ENCODE assay signal across 16 cellular contexts in the genomic region with DNA sequence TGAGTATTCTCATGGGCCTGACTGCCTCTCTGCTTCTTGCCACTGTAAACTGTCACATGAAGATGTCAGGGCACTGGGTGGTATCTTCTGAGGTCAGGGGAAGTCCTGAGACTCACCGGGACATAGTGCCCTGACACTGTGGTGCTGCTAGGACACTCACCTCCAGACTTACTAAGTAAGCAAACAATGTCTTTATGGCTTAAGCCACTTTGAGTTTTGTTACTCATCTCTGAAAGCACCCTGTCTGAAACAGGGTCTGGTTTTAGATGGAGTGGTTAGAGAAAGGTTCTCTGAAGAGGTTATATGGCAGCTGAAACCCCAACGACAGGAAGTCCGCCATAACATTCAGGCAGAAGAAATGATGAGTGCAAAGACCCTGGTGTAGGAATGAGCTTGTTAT. TPM values are rescaled to one million over a fixed set of nuclear protein-coding genes. Genes with fewer than 3 reads are reported as not detected.
DNase-seq lines count a peak whose midpoint lies in the region; ATAC-seq and TF ChIP-seq lines count a peak whose summit lies in the region.
"Had no signal": no experiment of that assay in that cellular context is flagged by ENCODE, and none has a peak within 500 bp of the region (broad histone marks: within the 10 kb centered on the region; RNA-seq: fewer than 3 reads in every experiment).

No MANE protein-coding gene starts in this region.

- no peak overlapping the region for H2AK5ac ChIP-seq in H9 (ENCODE audit: insufficient read length, low read length)

- peaks cover 5% of the 10 kb centered on the region for H3K79me1 ChIP-seq in H9 (ENCODE audit: insufficient read depth, low read depth, low read length, poor library complexity, severe bottlenecking)

- H3K4me1 ChIP-seq in H9 (ENCODE audit: insufficient read depth, low read length) (peaks cover 2% of the 10 kb centered on the region; the same call in 1 of the 2 replicates), PC-3 (ENCODE audit: insufficient read depth, low read length) (peaks cover 18% of the 10 kb centered on the region)
- H3K4me1 ChIP-seq: right atrium auricular region had no signal

- no peak overlapping the region for H3K27ac ChIP-seq in H9 (ENCODE audit: insufficient read length, low read depth, low read length)
- H3K27ac ChIP-seq in PC-3 (ENCODE audit: low read length) = no peak overlapping the region
- H3K27ac ChIP-seq: right atrium auricular region, thoracic aorta had no signal

- no peaks in the 10 kb centered on the region for H3F3A ChIP-seq in PC-3 (ENCODE audit: low read length, unreplicated experiment)

- H3K27me3 Mint-ChIP-seq in H9 (ENCODE audit: low read depth) = peaks cover 11% of the 10 kb centered on the region

- no peaks in the 10 kb centered on the region for H3K36me3 ChIP-seq in PC-3 (ENCODE audit: low read depth, low read length)
- H3K36me3 ChIP-seq: right atrium auricular region, thoracic aorta had no signal

- no peak overlapping the region for H2BK5ac ChIP-seq in H9 (ENCODE audit: insufficient read length, low read length)

- H3K9me3 Mint-ChIP-seq in H9 = no peaks in the 10 kb centered on the region
- H3K9me3 Mint-ChIP-seq in stimulated activated effector memory CD8-positive, alpha-beta T cell treated with anti-CD3 and anti-CD28 coated beads, Interleukin-12 subunit alpha, Interleukin-12 subunit beta, amount 100 ng/mL, for 72 hours = no peaks in the 10 kb centered on the region

- peaks cover 12 to 14% (median 13%) of the 10 kb centered on the region in 3 experiments for H3K36me3 Mint-ChIP-seq in H9 (ENCODE audit: insufficient read depth in 1 of 3, low read depth in 3 of 3)
- no peaks in the 10 kb centered on the region for H3K36me3 Mint-ChIP-seq in stimulated activated effector memory CD8-positive, alpha-beta T cell treated with anti-CD3 and anti-CD28 coated beads, Interleukin-12 subunit alpha, Interleukin-12 subunit beta, amount 100 ng/mL, for 72 hours

- no peak overlapping the region for H4K8ac ChIP-seq in H9 (replicated peaks; ENCODE audit: insufficient read length, low read depth, low read length)

- DNase-seq in activated CD4-positive, alpha-beta T cell treated with anti-CD3 and anti-CD28 coated beads, Interleukin-2, amount 50 U/mL, for 48 hours = peak; percentile 26 to 46
- no peak for DNase-seq in activated CD4-positive, alpha-beta T cell treated with anti-CD3 and anti-CD28 coated beads, Interleukin-2, amount 50 U/mL, for 1 hour
- no peak for DNase-seq in H9
- DNase-seq in PC-3 = peak; percentile 53
- DNase-seq in stimulated activated effector memory CD8-positive, alpha-beta T cell treated with anti-CD3 and anti-CD28 coated beads, Interleukin-12 subunit alpha, Interleukin-12 subunit beta, amount 100 ng/mL, for 72 hours (ENCODE audit: low spot score in 2 of 2) = peak; percentile 12 to 67
- no peak for DNase-seq in mesenteric fat pad (ENCODE audit: low spot score)
- no peak for DNase-seq in AG08395 (ENCODE audit: low spot score)
- DNase-seq in effector CD4-positive, alpha-beta T cell = no peak
- DNase-seq: ACHN, Calu3, foreskin melanocyte, KBM-7, NCI-H1694 treated with DMSO at 0.1 percent for 48 hours, NCI-H82 had no signal

- H3K27ac Mint-ChIP-seq in H9 = peak overlapping the region in 1 of 3 experiments; percentile 85; a peak in 1 of 7 replicates
- peak overlapping the region; percentile 82 for H3K27ac Mint-ChIP-seq in stimulated activated effector memory CD8-positive, alpha-beta T cell treated with anti-CD3 and anti-CD28 coated beads, Interleukin-12 subunit alpha, Interleukin-12 subunit beta, amount 100 ng/mL, for 72 hours

- H3K9me2 ChIP-seq in PC-3 (replicated peaks; ENCODE audit: low read length) = no peaks in the 10 kb centered on the region

- no peak overlapping the region for H3K18ac ChIP-seq in H9 (ENCODE audit: insufficient read length, low read depth, low read length)

- H3K9me3 ChIP-seq in H9 (ENCODE audit: control insufficient read depth, low read depth, low read length) (no peaks in the 10 kb centered on the region), PC-3 (ENCODE audit: low read length) (no peaks in the 10 kb centered on the region)
- H3K9me3 ChIP-seq: right atrium auricular region, thoracic aorta had no signal

- no peak overlapping the region for H3K4ac ChIP-seq in H9 (ENCODE audit: low read depth, low read length)

- no peak overlapping the region for H2BK120ac ChIP-seq in H9 (ENCODE audit: low read depth, low read length, poor library complexity, severe bottlenecking)

- H4K91ac ChIP-seq in H9 (ENCODE audit: insufficient read length, low read depth, low read length) = peak overlapping the region; percentile 53

- ATAC-seq in PC-3 = peak; percentile 50
- peak; percentile 99 for ATAC-seq in stimulated activated effector memory CD8-positive, alpha-beta T cell treated with anti-CD3 and anti-CD28 coated beads, Interleukin-12 subunit alpha, Interleukin-12 subunit beta, amount 100 ng/mL, for 72 hours

- WGBS in H9 (ENCODE audit: extremely low coverage, insufficient read length, low lambda C conversion rate) = no CpG with 5 or more reads among the region's 3 CpGs

- no peak overlapping the region for H3K14ac ChIP-seq in H9 (ENCODE audit: insufficient read depth, low read length)

- peaks cover 47 to 51% of the 10 kb centered on the region in 2 experiments for H3K4me1 Mint-ChIP-seq in H9
- H3K4me1 Mint-ChIP-seq in stimulated activated effector memory CD8-positive, alpha-beta T cell treated with anti-CD3 and anti-CD28 coated beads, Interleukin-12 subunit alpha, Interleukin-12 subunit beta, amount 100 ng/mL, for 72 hours = peaks cover 27% of the 10 kb centered on the region

- H3K9ac ChIP-seq in H9 (ENCODE audit: extremely low read depth, insufficient read length, low read length) = peak overlapping the region; percentile 29
- H3K9ac ChIP-seq in PC-3 (ENCODE audit: low read length) = no peak overlapping the region

- H2AFZ ChIP-seq in H9 (ENCODE audit: low read length) (no peak overlapping the region), PC-3 (ENCODE audit: low read length) (no peak overlapping the region)

- H3K23me2 ChIP-seq in H9 (ENCODE audit: insufficient read length, low read depth, low read length, poor library complexity, severe bottlenecking) = no peaks in the 10 kb centered on the region

- no peak overlapping the region for H3T11ph ChIP-seq in H9 (ENCODE audit: low read length)

- no peak overlapping the region for H2BK20ac ChIP-seq in H9 (ENCODE audit: low read depth, low read length, poor library complexity, severe bottlenecking)

- H3K23ac ChIP-seq in H9 (ENCODE audit: insufficient read length, low read depth, low read length) = no peak overlapping the region

- no peak overlapping the region for H4K5ac ChIP-seq in H9 (ENCODE audit: insufficient read length, low read depth, low read length)

- H3K27me3 ChIP-seq in H9 (ENCODE audit: insufficient read depth, low read length) (peaks cover 20% of the 10 kb centered on the region; the same call in 1 of the 2 replicates), PC-3 (ENCODE audit: low read length) (no peaks in the 10 kb centered on the region)
- H3K27me3 ChIP-seq: right atrium auricular region had no signal

- intact Hi-C loops in PC-3 (cut with micrococcal nuclease) = no loop called here

- BruUV-seq in PC-3 (replicated peaks; lab: Mats Ljungman, UMichigan) = no TSS peak

- no peak overlapping the region for H3K4me3 ChIP-seq in PC-3 (ENCODE audit: low read length)
- H3K4me3 ChIP-seq: right atrium auricular region, thoracic aorta had no signal

- H3K4me2 ChIP-seq in H9 (ENCODE audit: insufficient read depth, insufficient read length, low read length) (no peak overlapping the region), PC-3 (ENCODE audit: low read length) (no peak overlapping the region)

- POLR2A ChIA-PET in PC-3 (lab: Charles Lee; ENCODE audit: unreplicated experiment) = no interaction called here

- CTCF ChIA-PET in PC-3 (lab: Charles Lee) = no interaction called here

- H4K20me1 ChIP-seq in H9 (ENCODE audit: control insufficient read depth, insufficient read depth, insufficient read length) = no peaks in the 10 kb centered on the region
- H4K20me1 ChIP-seq in PC-3 (ENCODE audit: low read length) = no peaks in the 10 kb centered on the region

- TF ChIP-seq CTCF in H9 (conservative IDR thresholded peaks at IDR 0.05) (no peak), PC-3 (conservative IDR thresholded peaks at IDR 0.05; ENCODE audit: low read depth, low read length) (no peak)

- no peak overlapping the region for H2BK15ac ChIP-seq in H9 (ENCODE audit: low read depth, low read length)

- no peak overlapping the region for H2BK12ac ChIP-seq in H9 (ENCODE audit: insufficient read length, low read depth, low read length)

- no peak overlapping the region for H3K4me3 Mint-ChIP-seq in H9
- H3K4me3 Mint-ChIP-seq in stimulated activated effector memory CD8-positive, alpha-beta T cell treated with anti-CD3 and anti-CD28 coated beads, Interleukin-12 subunit alpha, Interleukin-12 subunit beta, amount 100 ng/mL, for 72 hours = peak overlapping the region; percentile 36

- H3K56ac ChIP-seq in H9 (ENCODE audit: insufficient read length, low read depth, low read length) = no peak overlapping the region

- peaks cover 2% of the 10 kb centered on the region; the same call in 1 of the 2 replicates for H3K79me2 ChIP-seq in H9 (ENCODE audit: insufficient read depth, low read length)
- no peaks in the 10 kb centered on the region for H3K79me2 ChIP-seq in PC-3 (ENCODE audit: low read length)

RNA-seq across cellular contexts. Expression of gene GPR19, which starts 22.7 kb away (rescaled TPM):
- total RNA-seq in H9 (2021) (20.4 and 23.4 TPM in 2 replicates), PC-3 (2014; rRNA removed) (0.52 and 2.1 TPM in 2 replicates), mesenteric fat pad (not detected)
- total RNA-seq: right atrium auricular region had no signal

RNA-seq across cellular contexts. Expression of gene CDKN1B, which starts 43.9 kb away (rescaled TPM):
- total RNA-seq in H9 (2021) = 27.7 and 28.3 TPM in 2 replicates
- 29.2 and 37.2 TPM in 2 replicates for total RNA-seq in PC-3 (2014; rRNA removed)
- 28.9 TPM for total RNA-seq in mesenteric fat pad

Comparison
In these comparisons a context has a peak if more than half of its experiments do, and no peak if none do; other contexts are left out.
1. DNase-seq: peak in activated CD4-positive, alpha-beta T cell treated with anti-CD3 and anti-CD28 coated beads, Interleukin-2, amount 50 U/mL, for 48 hours (2 of 2), PC-3 (single experiment) and stimulated activated effector memory CD8-positive, alpha-beta T cell treated with anti-CD3 and anti-CD28 coated beads, Interleukin-12 subunit alpha, Interleukin-12 subunit beta, amount 100 ng/mL, for 72 hours (2 of 2); none in activated CD4-positive, alpha-beta T cell treated with anti-CD3 and anti-CD28 coated beads, Interleukin-2, amount 50 U/mL, for 1 hour (single experiment), H9 (single experiment), mesenteric fat pad (single experiment), AG08395 (single experiment) and effector CD4-positive, alpha-beta T cell (single experiment).